ENCODE assay signal across 1 cellular context in the genomic region with DNA sequence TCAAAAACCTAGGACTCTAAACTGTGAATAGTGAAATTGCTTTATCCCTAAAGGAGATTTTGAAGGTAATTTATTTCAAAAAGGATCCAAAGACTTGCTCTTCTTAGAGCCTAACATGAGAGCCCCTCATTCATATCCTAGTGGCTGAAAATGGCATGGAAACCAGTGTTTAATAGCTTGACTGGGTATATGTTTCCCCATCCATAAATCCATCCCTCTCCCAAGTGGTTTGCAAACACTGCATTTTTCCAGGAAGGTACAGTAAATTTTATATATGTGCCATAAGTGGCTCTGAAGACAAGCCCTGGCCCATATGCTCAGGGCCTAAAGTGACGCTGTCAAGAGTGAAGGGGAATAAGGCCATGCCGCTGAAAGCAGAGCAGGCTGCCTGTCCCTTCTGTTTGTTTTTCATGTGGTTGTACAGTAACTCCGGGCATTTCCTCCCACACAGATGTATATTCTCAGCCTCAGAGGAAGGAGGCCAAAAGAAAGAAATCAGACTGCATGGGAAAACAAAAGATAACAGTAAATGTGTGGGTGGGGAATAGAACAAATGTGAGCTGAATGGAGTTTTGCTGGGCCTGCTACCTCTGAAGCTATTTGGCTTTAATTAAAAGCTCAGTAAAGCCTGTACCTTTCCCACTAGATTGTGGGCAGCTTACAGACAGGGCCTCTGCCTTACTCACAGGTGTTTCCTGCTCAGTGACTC.
TF ChIP-seq lines count a peak whose summit lies in the region.

No MANE protein-coding gene starts in this region.

TF ChIP-seq in HepG2, 621 proteins besides CTCF, POLR2A, EP300 and RAD21 (continued from another document):
- TF ChIP-seq ZNF280D (CRISPR knock-in tag; IDR thresholded peaks at IDR 0.05) (no peak), ZNF496 (CRISPR knock-in tag; IDR thresholded peaks at IDR 0.05; ENCODE audit: insufficient replicate concordance) (no peak), ZNF350 (CRISPR knock-in tag; IDR thresholded peaks at IDR 0.05; ENCODE audit: borderline replicate concordance, low read depth) (no peak), ARHGAP35 (CRISPR knock-in tag; IDR thresholded peaks at IDR 0.05; ENCODE audit: borderline replicate concordance) (no peak), ZBTB42 (CRISPR knock-in tag; IDR thresholded peaks at IDR 0.05) (no peak)
- TF ChIP-seq, protein P1, sequence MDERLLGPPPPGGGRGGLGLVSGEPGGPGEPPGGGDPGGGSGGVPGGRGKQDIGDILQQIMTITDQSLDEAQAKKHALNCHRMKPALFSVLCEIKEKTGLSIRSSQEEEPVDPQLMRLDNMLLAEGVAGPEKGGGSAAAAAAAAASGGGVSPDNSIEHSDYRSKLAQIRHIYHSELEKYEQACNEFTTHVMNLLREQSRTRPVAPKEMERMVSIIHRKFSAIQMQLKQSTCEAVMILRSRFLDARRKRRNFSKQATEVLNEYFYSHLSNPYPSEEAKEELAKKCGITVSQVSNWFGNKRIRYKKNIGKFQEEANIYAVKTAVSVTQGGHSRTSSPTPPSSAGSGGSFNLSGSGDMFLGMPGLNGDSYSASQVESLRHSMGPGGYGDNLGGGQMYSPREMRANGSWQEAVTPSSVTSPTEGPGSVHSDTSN (CRISPR knock-in tag; IDR thresholded peaks at IDR 0.05), result no peak
- TF ChIP-seq, protein P2, sequence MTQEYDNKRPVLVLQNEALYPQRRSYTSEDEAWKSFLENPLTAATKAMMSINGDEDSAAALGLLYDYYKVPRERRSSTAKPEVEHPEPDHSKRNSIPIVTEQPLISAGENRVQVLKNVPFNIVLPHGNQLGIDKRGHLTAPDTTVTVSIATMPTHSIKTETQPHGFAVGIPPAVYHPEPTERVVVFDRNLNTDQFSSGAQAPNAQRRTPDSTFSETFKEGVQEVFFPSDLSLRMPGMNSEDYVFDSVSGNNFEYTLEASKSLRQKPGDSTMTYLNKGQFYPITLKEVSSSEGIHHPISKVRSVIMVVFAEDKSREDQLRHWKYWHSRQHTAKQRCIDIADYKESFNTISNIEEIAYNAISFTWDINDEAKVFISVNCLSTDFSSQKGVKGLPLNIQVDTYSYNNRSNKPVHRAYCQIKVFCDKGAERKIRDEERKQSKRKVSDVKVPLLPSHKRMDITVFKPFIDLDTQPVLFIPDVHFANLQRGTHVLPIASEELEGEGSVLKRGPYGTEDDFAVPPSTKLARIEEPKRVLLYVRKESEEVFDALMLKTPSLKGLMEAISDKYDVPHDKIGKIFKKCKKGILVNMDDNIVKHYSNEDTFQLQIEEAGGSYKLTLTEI (CRISPR knock-in tag; conservative IDR thresholded peaks at IDR 0.05), result no peak
